ENCODE assay signal across 18 cellular contexts in the genomic region with DNA sequence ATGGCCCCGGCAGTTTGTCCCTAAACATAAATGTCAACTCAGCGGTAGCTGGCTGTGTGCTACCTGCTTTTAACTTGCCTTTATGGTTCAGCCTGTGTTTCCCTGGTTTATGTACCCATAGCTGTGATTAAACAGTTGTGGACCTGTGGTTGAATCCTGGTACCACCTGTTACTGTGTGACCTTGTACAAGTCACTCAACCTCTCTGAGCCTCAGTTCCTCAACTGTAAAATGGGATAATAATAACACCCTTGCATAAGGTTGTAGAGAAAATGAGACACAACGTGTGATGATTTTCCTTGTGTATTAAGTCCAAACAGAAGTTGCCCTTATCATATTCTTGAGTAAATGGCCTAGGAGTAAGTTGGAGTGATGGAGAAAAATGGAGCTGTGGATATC. TPM values are rescaled to one million over a fixed set of nuclear protein-coding genes. Genes with fewer than 3 reads are reported as not detected.
"Had no signal": no experiment of that assay in that cellular context is flagged by ENCODE, and none has a peak within 500 bp of the region (broad histone marks: within the 10 kb centered on the region; RNA-seq: fewer than 3 reads in every experiment).

No MANE protein-coding gene starts in this region.

- H3K4me1 Mint-ChIP-seq: activated T-helper 17 cell treated with anti-CD3 and anti-CD28 coated beads, Interleukin-2, amount 50 U/mL, for 72 hours had no signal

- H3K27me3 ChIP-seq: right atrium auricular region, testis, upper lobe of right lung had no signal

- H3K27ac ChIP-seq: left ventricle myocardium inferior, right atrium auricular region, testis, upper lobe of right lung had no signal

- H3K9me3 ChIP-seq: left ventricle myocardium inferior, right atrium auricular region, testis, upper lobe of right lung had no signal

- FAIRE-seq: bronchial epithelial cell, small intestine had no signal

- H3K36me3 ChIP-seq: left ventricle myocardium inferior, upper lobe of right lung had no signal

- H3K27ac Mint-ChIP-seq: activated T-helper 17 cell treated with anti-CD3 and anti-CD28 coated beads, Interleukin-2, amount 50 U/mL, for 72 hours; nephron had no signal

- H3K4me3 ChIP-seq: left ventricle myocardium inferior, right atrium auricular region, testis, upper lobe of right lung had no signal

- ATAC-seq: activated T-helper 17 cell treated with anti-CD3 and anti-CD28 coated beads, Interleukin-2, amount 50 U/mL, for 72 hours had no signal

- H3K4me3 Mint-ChIP-seq: activated T-helper 17 cell treated with anti-CD3 and anti-CD28 coated beads, Interleukin-2, amount 50 U/mL, for 72 hours; nephron had no signal

- H3K9me3 Mint-ChIP-seq: activated T-helper 17 cell treated with anti-CD3 and anti-CD28 coated beads, Interleukin-2, amount 50 U/mL, for 72 hours; nephron had no signal

- DNase-seq: activated CD4-positive, alpha-beta T cell treated with anti-CD3 and anti-CD28 coated beads, Interleukin-2, amount 50 U/mL, for 4 hours; activated CD4-positive, CD25-positive, alpha-beta regulatory T cell treated with anti-CD3 and anti-CD28 coated beads, Interleukin-2, amount 50 U/mL, for 72 hours; activated naive CD4-positive, alpha-beta T cell treated with Interleukin-2 at 50 U/mL for 16 hours; activated T-cell treated with anti-CD3 and anti-CD28 coated beads for 4 hours; small intestine; stimulated activated CD4-positive, alpha-beta T cell treated with anti-CD3 and anti-CD28 coated beads, Interleukin-4, amount 100 ng/mL, for 4 hours; stimulated activated CD8-positive, alpha-beta memory T cell treated with anti-CD3 and anti-CD28 coated beads, Interleukin-4, amount 100 ng/mL, for 48 hours; stimulated activated naive CD4-positive, alpha-beta T cell treated with Interleukin-2 at 50 U/mL for 16 hours; T-helper 1 cell; T1000 had no signal

RNA-seq across cellular contexts. Expression of a gene that starts 6.3 kb away (rescaled TPM):
- total RNA-seq: epithelial cell of proximal tubule had no signal
